Comparison of ENCODE assay signal across 11 cellular contexts in the genomic region with DNA sequence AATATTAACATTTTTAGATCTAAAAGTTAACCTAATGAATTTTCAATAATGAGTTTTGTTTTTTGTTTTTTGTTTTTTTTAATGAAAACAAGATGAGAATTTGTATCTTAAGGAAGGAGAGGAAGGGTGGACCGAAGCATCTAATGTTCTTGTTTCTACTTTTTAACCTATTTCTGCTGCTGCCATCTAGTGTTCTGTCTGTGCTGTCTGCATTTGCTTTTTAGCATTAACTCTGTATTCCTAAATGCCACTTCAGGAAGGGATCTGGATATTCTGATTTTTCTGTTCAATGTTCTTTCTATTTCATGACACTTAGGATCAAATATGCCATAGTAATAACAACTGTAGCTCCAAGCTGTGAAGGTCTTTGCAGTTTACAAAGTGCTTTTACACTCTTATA.
DNase-seq lines count a peak whose midpoint lies in the region; ATAC-seq, FAIRE-seq and TF ChIP-seq lines count a peak whose summit lies in the region.
"Had no signal": no experiment of that assay in that cellular context is flagged by ENCODE, and none has a peak within 500 bp of the region (broad histone marks: within the 10 kb centered on the region; RNA-seq: fewer than 3 reads in every experiment).

No MANE protein-coding gene starts in this region.

- no peak overlapping the region for H3K27ac Mint-ChIP-seq in T-helper 17 cell

- no peaks in the 10 kb centered on the region for H3K4me1 Mint-ChIP-seq in T-helper 17 cell

- DNase-seq in D721Med (ENCODE audit: insufficient read length, low spot score) = no peak
- peak; percentile 51 for DNase-seq in Karpas-422
- DNase-seq in GM12878 (ENCODE audit: low read depth, low spot score) = no peak
- no peak for DNase-seq in right lobe of liver
- DNase-seq in thyroid gland = no peak
- no peak for DNase-seq in T-helper 17 cell
- no peak for DNase-seq in GM19240 (ENCODE audit: insufficient read length, low spot score)
- DNase-seq: activated naive CD4-positive, alpha-beta T cell treated with Interleukin-2 at 50 U/mL for 16 hours; stimulated activated CD4-positive, alpha-beta T cell treated with anti-CD3 and anti-CD28 coated beads, Interleukin-1b, Interleukin-23, amount 100 ng/mL, for 48 hours had no signal

- no peaks in the 10 kb centered on the region for H4K20me1 ChIP-seq in Karpas-422 (ENCODE audit: insufficient read depth, low read depth, low read length)
- no peaks in the 10 kb centered on the region for H4K20me1 ChIP-seq in GM12878 (ENCODE audit: control insufficient read depth, insufficient read depth)

- POLR2A ChIA-PET in GM12878 (lab: Charles Lee) = no interaction called here

- H3K79me2 ChIP-seq in Karpas-422 (ENCODE audit: low read length) (no peaks in the 10 kb centered on the region), GM12878 (ENCODE audit: control insufficient read depth, insufficient read depth, low read length) (no peaks in the 10 kb centered on the region)

- no peak overlapping the region for H3K4me2 ChIP-seq in Karpas-422 (ENCODE audit: low read depth, low read length, poor library complexity, severe bottlenecking)
- no peak overlapping the region for H3K4me2 ChIP-seq in GM12878 (ENCODE audit: control insufficient read depth, insufficient read depth)

- CTCF ChIA-PET in GM12878 (lab: Yijun Ruan, JAX) = interaction anchor here (1.7 kb wide), 1 partner anchor 97 kb away, joined by 5 read pairs; no protein-coding TSS in a partner anchor

- H3K9ac ChIP-seq in Karpas-422 (ENCODE audit: low read length) = no peak overlapping the region
- no peak overlapping the region for H3K9ac ChIP-seq in GM12878 (ENCODE audit: control insufficient read depth, insufficient read depth, low read length)

- TF ChIP-seq POLR2A in GM12878 (IDR thresholded peaks at IDR 0.05; ENCODE audit: low read depth, low read length) (no peak), right lobe of liver (IDR thresholded peaks at IDR 0.05) (no peak), thyroid gland (IDR thresholded peaks at IDR 0.05) (no peak)

- TF ChIP-seq EP300 in GM12878 (IDR thresholded peaks at IDR 0.05; ENCODE audit: borderline replicate concordance in 1 of 2, control insufficient read depth in 1 of 2, low read depth in 2 of 2, low read length in 2 of 2) = no peak

- TF ChIP-seq RAD21 in GM12878 (IDR thresholded peaks at IDR 0.05; ENCODE audit: insufficient read depth, low read depth, low read length) = peak; percentile 14; the same call in 1 of the 2 replicates

- no peaks in the 10 kb centered on the region for H3K36me3 Mint-ChIP-seq in T-helper 17 cell (ENCODE audit: low read depth)

- TF ChIP-seq CTCF in D721Med (IDR thresholded peaks at IDR 0.05; ENCODE audit: insufficient read depth, missing control alignments) (peak; percentile 35), GM12878 (IDR thresholded peaks at IDR 0.05 in 2 of 3, conservative IDR thresholded peaks at IDR 0.05 in 1 of 3; ENCODE audit: control insufficient read depth in 2 of 3, extremely low read depth in 1 of 3, insufficient read depth in 1 of 3, low read depth in 3 of 3, low read length in 3 of 3) (peak; percentile 29 to 41 (median 29); a peak in 4 of 6 replicates), right lobe of liver (IDR thresholded peaks at IDR 0.05) (peak; percentile 18 to 66 (median 52)), thyroid gland (IDR thresholded peaks at IDR 0.05) (peak in 3 of 6 experiments; percentile 8 to 29 (median 13))

- no peak overlapping the region for H3K4me3 ChIP-seq in Karpas-422 (ENCODE audit: low read length)
- no peak overlapping the region for H3K4me3 ChIP-seq in GM12878
- no peak overlapping the region for H3K4me3 ChIP-seq in right lobe of liver
- H3K4me3 ChIP-seq in thyroid gland (replicated peaks in 1 of 3) = no peak overlapping the region

- RAD21 ChIA-PET in GM12878 (lab: Charles Lee; ENCODE audit: unreplicated experiment) = interaction anchor here (1.1 kb wide), 1 partner anchor 548 kb away, joined by 3 read pairs; no protein-coding TSS in a partner anchor

- H3K27me3 ChIP-seq in Karpas-422 (ENCODE audit: low read length) (no peaks in the 10 kb centered on the region), GM12878 (replicated peaks in 1 of 2; ENCODE audit: control insufficient read depth in 2 of 2, insufficient read depth in 2 of 2, low read length in 1 of 2) (no peaks in the 10 kb centered on the region), right lobe of liver (peaks cover 0 to 3% of the 10 kb centered on the region in 2 donors), thyroid gland (no peaks in the 10 kb centered on the region)

- FAIRE-seq in D721Med (lab: Jason Lieb, UNC) (no peak), GM12878 (lab: Jason Lieb, UNC) (no peak)
- FAIRE-seq: GM18507 had no signal

- no peak for ATAC-seq in GM12878
- peak in 1 of 4 donors; percentile 41 for ATAC-seq in right lobe of liver
- ATAC-seq in GM19328 (IDR thresholded peaks at IDR 0.05; ENCODE audit: unreplicated experiment) = no peak
- no peak for ATAC-seq in T-helper 17 cell

- SMC1A ChIA-PET in GM12878 (lab: Charles Lee; ENCODE audit: uncharacterized antibody, unreplicated experiment) = no interaction called here

- 0% methylated on average over 1 of the region's 1 CpG for WGBS in GM12878 (ENCODE audit: insufficient coverage, insufficient replicate concordance, low lambda C conversion rate, missing lambda C conversion rate)
- WGBS in right lobe of liver (ENCODE audit: insufficient coverage, low coverage, low lambda C conversion rate, missing lambda C conversion rate) = 19% methylated on average over 1 of the region's 1 CpG
- 13 to 14% methylated on average over 1 of the region's 1 CpG for WGBS in thyroid gland, 2 donors

- H3K4me1 ChIP-seq in Karpas-422 (ENCODE audit: low read length) = no peaks in the 10 kb centered on the region
- H3K4me1 ChIP-seq in GM12878 (ENCODE audit: control insufficient read depth, insufficient read depth, low read length) = no peaks in the 10 kb centered on the region
- no peaks in the 10 kb centered on the region for H3K4me1 ChIP-seq in right lobe of liver
- no peaks in the 10 kb centered on the region for H3K4me1 ChIP-seq in thyroid gland

- H2AFZ ChIP-seq in Karpas-422 (ENCODE audit: low read length) (no peak overlapping the region), GM12878 (ENCODE audit: control insufficient read depth, low read depth, low read length) (no peak overlapping the region)

- H3K27ac ChIP-seq in Karpas-422 (ENCODE audit: low read length) (no peak overlapping the region), GM12878 (ENCODE audit: control insufficient read depth, insufficient read depth) (no peak overlapping the region), right lobe of liver (no peak overlapping the region), thyroid gland (no peak overlapping the region)

- no TSS peak for BruUV-seq in GM12878 (replicated peaks; lab: Mats Ljungman, UMichigan)

- intact Hi-C loops in GM12878 (cut with micrococcal nuclease; ENCODE audit: unreplicated experiment) (no loop called here), right lobe of liver (cut with DNase I) (no loop called here), thyroid gland (cut with DNase I) (no loop called here)

- H3K36me3 ChIP-seq in Karpas-422 (ENCODE audit: insufficient read depth, low read length) (no peaks in the 10 kb centered on the region), GM12878 (ENCODE audit: control insufficient read depth in 2 of 2, insufficient read depth in 2 of 2, low read length in 1 of 2) (no peaks in the 10 kb centered on the region), right lobe of liver (no peaks in the 10 kb centered on the region), thyroid gland (no peaks in the 10 kb centered on the region)

- H3K9me3 ChIP-seq in Karpas-422 (ENCODE audit: low read length) = no peaks in the 10 kb centered on the region
- H3K9me3 ChIP-seq in GM12878 (replicated peaks; ENCODE audit: control insufficient read depth, insufficient read depth, low read length) = no peaks in the 10 kb centered on the region
- no peaks in the 10 kb centered on the region for H3K9me3 ChIP-seq in right lobe of liver
- H3K9me3 ChIP-seq in thyroid gland = no peaks in the 10 kb centered on the region
- no peaks in the 10 kb centered on the region for H3K9me3 ChIP-seq in T-helper 17 cell (ENCODE audit: control insufficient read depth, low read length, poor library complexity, severe bottlenecking)

- H3K9me2 ChIP-seq in Karpas-422 (replicated peaks; ENCODE audit: insufficient read depth, low read length) = no peaks in the 10 kb centered on the region

- peaks cover 9% of the 10 kb centered on the region for H3K27me3 Mint-ChIP-seq in T-helper 17 cell

- no peak overlapping the region for H3K4me3 Mint-ChIP-seq in T-helper 17 cell

- in situ Hi-C loops in GM12878 (cut with MboI) = no loop called here

TF ChIP-seq in GM12878, 131 proteins besides CTCF, POLR2A, EP300 and RAD21 (continues in another document):
- TF ChIP-seq SMAD1 (IDR thresholded peaks at IDR 0.05; ENCODE audit: low read depth, partially characterized antibody) = no peak
- TF ChIP-seq, protein P1, sequence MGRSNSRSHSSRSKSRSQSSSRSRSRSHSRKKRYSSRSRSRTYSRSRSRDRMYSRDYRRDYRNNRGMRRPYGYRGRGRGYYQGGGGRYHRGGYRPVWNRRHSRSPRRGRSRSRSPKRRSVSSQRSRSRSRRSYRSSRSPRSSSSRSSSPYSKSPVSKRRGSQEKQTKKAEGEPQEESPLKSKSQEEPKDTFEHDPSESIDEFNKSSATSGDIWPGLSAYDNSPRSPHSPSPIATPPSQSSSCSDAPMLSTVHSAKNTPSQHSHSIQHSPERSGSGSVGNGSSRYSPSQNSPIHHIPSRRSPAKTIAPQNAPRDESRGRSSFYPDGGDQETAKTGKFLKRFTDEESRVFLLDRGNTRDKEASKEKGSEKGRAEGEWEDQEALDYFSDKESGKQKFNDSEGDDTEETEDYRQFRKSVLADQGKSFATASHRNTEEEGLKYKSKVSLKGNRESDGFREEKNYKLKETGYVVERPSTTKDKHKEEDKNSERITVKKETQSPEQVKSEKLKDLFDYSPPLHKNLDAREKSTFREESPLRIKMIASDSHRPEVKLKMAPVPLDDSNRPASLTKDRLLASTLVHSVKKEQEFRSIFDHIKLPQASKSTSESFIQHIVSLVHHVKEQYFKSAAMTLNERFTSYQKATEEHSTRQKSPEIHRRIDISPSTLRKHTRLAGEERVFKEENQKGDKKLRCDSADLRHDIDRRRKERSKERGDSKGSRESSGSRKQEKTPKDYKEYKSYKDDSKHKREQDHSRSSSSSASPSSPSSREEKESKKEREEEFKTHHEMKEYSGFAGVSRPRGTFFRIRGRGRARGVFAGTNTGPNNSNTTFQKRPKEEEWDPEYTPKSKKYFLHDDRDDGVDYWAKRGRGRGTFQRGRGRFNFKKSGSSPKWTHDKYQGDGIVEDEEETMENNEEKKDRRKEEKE (IDR thresholded peaks at IDR 0.05) = no peak
- TF ChIP-seq EZH2 (IDR thresholded peaks at IDR 0.05; ENCODE audit: borderline replicate concordance, control insufficient read depth, low read depth, low read length) = no peak
- no peak for TF ChIP-seq ZNF622 (IDR thresholded peaks at IDR 0.05)
- no peak for TF ChIP-seq ZBED1 (IDR thresholded peaks at IDR 0.05; ENCODE audit: borderline replicate concordance)
- TF ChIP-seq IRF4 (IDR thresholded peaks at IDR 0.05; ENCODE audit: low read depth, low read length) = no peak
- no peak for TF ChIP-seq ASH2L (IDR thresholded peaks at IDR 0.05; ENCODE audit: borderline replicate concordance, low read depth)
- TF ChIP-seq ZNF24 (IDR thresholded peaks at IDR 0.05) = no peak
- no peak for TF ChIP-seq PML (IDR thresholded peaks at IDR 0.05; ENCODE audit: low read length)
- no peak for TF ChIP-seq GABPA (IDR thresholded peaks at IDR 0.05; ENCODE audit: low read depth)
